Comparison of ENCODE assay signal across 8 cellular contexts in genomic region chr2:64228923-64229322, GRCh38.
DNase-seq lines count a peak whose midpoint lies in the region; ATAC-seq and TF ChIP-seq lines count a peak whose summit lies in the region.

No MANE protein-coding gene starts in this region.

- ATAC-seq in lower lobe of right lung = no peak
- ATAC-seq in HG03442 (IDR thresholded peaks at IDR 0.05; ENCODE audit: unreplicated experiment) = no peak

- H3K4me3 ChIP-seq in adipocyte (ENCODE audit: low read length) (peak overlapping the region; percentile 80), lower lobe of right lung (peak overlapping the region; percentile 52)

- peaks cover 39% of the 10 kb centered on the region for H3K4me1 Mint-ChIP-seq in activated T-cell treated with anti-CD3 and anti-CD28 coated beads, Interleukin-2, amount 50 U/mL, for 24 hours (ENCODE audit: low read depth)

- DNase-seq in activated T-cell treated with anti-CD3 and anti-CD28 coated beads, Interleukin-2, amount 50 U/mL, for 24 hours = no peak
- DNase-seq in activated T-cell treated with anti-CD3 and anti-CD28 coated beads for 4 hours (no peak), adipocyte (ENCODE audit: low read depth) (no peak), lower lobe of right lung (no peak), NCI-H1092 (lab: John Stamatoyannopoulos, UW) (no peak), SIG-M5 treated with dmso at 0.1 percent for 504 hours (lab: John Stamatoyannopoulos, UW; ENCODE audit: unreplicated experiment) (no peak)

- H3K36me3 ChIP-seq in adipocyte (ENCODE audit: control insufficient read depth, insufficient read depth, low read length, severe bottlenecking) = no peaks in the 10 kb centered on the region
- no peaks in the 10 kb centered on the region for H3K36me3 ChIP-seq in lower lobe of right lung

- H3K4me1 ChIP-seq in adipocyte (ENCODE audit: control insufficient read depth, insufficient read depth, low read length) = peaks cover 16% of the 10 kb centered on the region
- H3K4me1 ChIP-seq in lower lobe of right lung = peaks cover 14% of the 10 kb centered on the region

- H3K27ac ChIP-seq in lower lobe of right lung (peak overlapping the region; percentile 72), temporal lobe (ENCODE audit: low read depth, low read length) (peak overlapping the region; percentile 94)

- peaks cover 8% of the 10 kb centered on the region for H3K27me3 Mint-ChIP-seq in activated T-cell treated with anti-CD3 and anti-CD28 coated beads, Interleukin-2, amount 50 U/mL, for 24 hours

- peak overlapping the region; percentile 67 for H3K9ac ChIP-seq in adipocyte (ENCODE audit: low read length)

- H3K9me3 ChIP-seq in adipocyte (ENCODE audit: control insufficient read depth, low read length) (no peaks in the 10 kb centered on the region), lower lobe of right lung (no peaks in the 10 kb centered on the region)

- H3K9me3 Mint-ChIP-seq in activated T-cell treated with anti-CD3 and anti-CD28 coated beads, Interleukin-2, amount 50 U/mL, for 24 hours = no peaks in the 10 kb centered on the region

- no peak for TF ChIP-seq CTCF in lower lobe of right lung (IDR thresholded peaks at IDR 0.05)

- H3K27ac Mint-ChIP-seq in activated T-cell treated with anti-CD3 and anti-CD28 coated beads, Interleukin-2, amount 50 U/mL, for 24 hours = peak overlapping the region; percentile 89

- H3K36me3 Mint-ChIP-seq in activated T-cell treated with anti-CD3 and anti-CD28 coated beads, Interleukin-2, amount 50 U/mL, for 24 hours (ENCODE audit: low read depth) = no peaks in the 10 kb centered on the region

- H3K4me3 Mint-ChIP-seq in activated T-cell treated with anti-CD3 and anti-CD28 coated beads, Interleukin-2, amount 50 U/mL, for 24 hours = peak overlapping the region; percentile 85

- peaks cover 8% of the 10 kb centered on the region for H3K27me3 ChIP-seq in adipocyte (replicated peaks; ENCODE audit: control insufficient read depth, insufficient read depth, low read length)
- no peaks in the 10 kb centered on the region for H3K27me3 ChIP-seq in lower lobe of right lung (ENCODE audit: low read depth)

- intact Hi-C loops in lower lobe of right lung (cut with DNase I) = no loop called here
